1 cellular context compared by ENCODE assay signal in the genomic region with DNA sequence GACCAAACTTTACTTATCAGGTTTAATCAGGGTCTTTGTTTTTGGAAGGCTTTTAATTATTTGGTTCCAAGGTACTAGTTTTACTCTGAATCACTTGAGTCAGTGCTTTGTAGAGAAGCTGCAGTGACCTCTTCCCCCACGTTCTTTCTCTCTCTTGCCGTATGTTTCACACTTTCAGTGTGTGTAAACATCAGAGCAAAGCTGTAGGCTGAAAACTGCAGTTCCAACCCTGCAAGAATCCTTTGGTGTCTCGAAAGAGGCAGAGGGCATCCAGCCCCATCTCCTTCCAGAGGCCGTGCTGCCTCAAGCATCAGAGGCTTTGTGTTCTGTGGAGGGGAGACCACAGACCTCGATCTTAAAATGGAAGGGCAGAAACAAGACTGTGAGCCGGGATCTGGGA.
TF ChIP-seq lines count a peak whose summit lies in the region.

No MANE protein-coding gene starts in this region.

TF ChIP-seq in H1, 55 proteins besides CTCF, POLR2A, EP300 and RAD21:
- TF ChIP-seq TBP (IDR thresholded peaks at IDR 0.05; ENCODE audit: low read depth, low read length) (no peak), FOSL1 (IDR thresholded peaks at IDR 0.05; ENCODE audit: insufficient read depth, low read depth, low read length) (no peak), SP2 (IDR thresholded peaks at IDR 0.05; ENCODE audit: low read length) (no peak), JUN (IDR thresholded peaks at IDR 0.05; ENCODE audit: low read depth, low read length) (no peak), ZNF274 (IDR thresholded peaks at IDR 0.05; ENCODE audit: borderline replicate concordance, extremely low read depth, low read length) (no peak)
